Comparison of ENCODE assay signal across 15 cellular contexts in genomic region chr5:72154076-72154756, GRCh38. TPM values are rescaled to one million over a fixed set of nuclear protein-coding genes. Genes with fewer than 3 reads are reported as not detected.
DNase-seq lines count a peak whose midpoint lies in the region; ATAC-seq and TF ChIP-seq lines count a peak whose summit lies in the region.
"Had no signal": no experiment of that assay in that cellular context is flagged by ENCODE, and none has a peak within 500 bp of the region (broad histone marks: within the 10 kb centered on the region; RNA-seq: fewer than 3 reads in every experiment).

No MANE protein-coding gene starts in this region.

- no peak for TF ChIP-seq EP300 in stomach (IDR thresholded peaks at IDR 0.05)

- TF ChIP-seq CTCF in body of pancreas (IDR thresholded peaks at IDR 0.05) (no peak), left ventricle myocardium inferior (IDR thresholded peaks at IDR 0.05; ENCODE audit: borderline replicate concordance) (no peak), stomach (IDR thresholded peaks at IDR 0.05) (no peak), GM13976 (IDR thresholded peaks at IDR 0.05; ENCODE audit: borderline replicate concordance, control extremely low read depth, extremely low read depth, insufficient read depth, missing control alignments) (no peak)

- no peaks in the 10 kb centered on the region for H3K36me3 ChIP-seq in body of pancreas (replicated peaks in 1 of 2; ENCODE audit: insufficient read depth in 1 of 2, low read depth in 2 of 2)
- peaks cover under 1% of the 10 kb centered on the region for H3K36me3 ChIP-seq in left ventricle myocardium inferior
- H3K36me3 ChIP-seq in stomach: no peaks in the 10 kb centered on the region

- ATAC-seq in body of pancreas (no peak), HG03139 (IDR thresholded peaks at IDR 0.05; ENCODE audit: unreplicated experiment) (no peak)
- ATAC-seq: effector memory CD8-positive, alpha-beta T cell; stimulated activated naive CD8-positive, alpha-beta T cell treated with anti-CD3 and anti-CD28 coated beads, Interleukin-15, Interleukin-2, amounts not matched to agents 100 U/mL and 50 U/mL, for 24 hours had no signal

- H3K27ac ChIP-seq in body of pancreas (no peak overlapping the region), left ventricle myocardium inferior (replicated peaks) (peak overlapping the region; percentile 67), stomach (peak overlapping the region in 4 of 5 donors; percentile 35 to 77 (median 63))
- H3K27ac ChIP-seq: BLaER1 treated with 17β-estradiol and CSF1 and Interleukin-3, amounts not matched to agents 10 nM and 100 nM had no signal

- H3K4me3 ChIP-seq in body of pancreas: no peak overlapping the region
- no peak overlapping the region for H3K4me3 ChIP-seq in left ventricle myocardium inferior
- H3K4me3 ChIP-seq in stomach: no peak overlapping the region
- H3K4me3 ChIP-seq: BLaER1 treated with 17β-estradiol and CSF1 and Interleukin-3, amounts not matched to agents 10 nM and 100 nM had no signal

- peak; percentile 81 for DNase-seq in M059J (ENCODE audit: low read depth)
- peak in 3 of 4 donors; percentile 28 to 56 (median 48) for DNase-seq in body of pancreas
- DNase-seq in left ventricle myocardium inferior: peak; percentile 41
- DNase-seq in stomach: peak; percentile 29
- no peak for DNase-seq in MV-4-11 (lab: John Stamatoyannopoulos, UW)
- no peak for DNase-seq in GM13976 (ENCODE audit: low spot score)
- no peak for DNase-seq in NCI-H774 (lab: John Stamatoyannopoulos, UW)
- DNase-seq: activated effector memory CD4-positive, alpha-beta T cell treated with Interleukin-2 at 50 U/mL for 16 hours; DND-41; effector memory CD8-positive, alpha-beta T cell; foreskin melanocyte; OCI-M1; stimulated activated naive CD8-positive, alpha-beta T cell treated with anti-CD3 and anti-CD28 coated beads, Interleukin-15, Interleukin-2, amounts not matched to agents 100 U/mL and 50 U/mL, for 24 hours had no signal

- 63 to 71% methylated on average over 5 of the region's 5 CpGs for WGBS in body of pancreas, 2 donors
- WGBS in stomach, 5 donors: 58 to 78% (median 61%) methylated on average over 5 of the region's 5 CpGs

- intact Hi-C loops in body of pancreas (cut with DNase I): no loop called here
- intact Hi-C loops in left ventricle myocardium inferior (cut with micrococcal nuclease): no loop called here
- intact Hi-C loops in stomach (cut with DNase I; ENCODE audit: low total_unique reads): no loop called here

- in situ Hi-C loops in GM13976 (cut with MboI; ENCODE audit: low sequenced_read_pairs, unreplicated experiment): no loop called here

- TF ChIP-seq POLR2A in body of pancreas (IDR thresholded peaks at IDR 0.05) (no peak), stomach (IDR thresholded peaks at IDR 0.05) (no peak)

- H3K27me3 ChIP-seq in body of pancreas (no peaks in the 10 kb centered on the region), left ventricle myocardium inferior (ENCODE audit: low read depth) (no peaks in the 10 kb centered on the region), stomach (no peaks in the 10 kb centered on the region)
- H3K27me3 ChIP-seq: BLaER1 treated with 17β-estradiol and CSF1 and Interleukin-3, amounts not matched to agents 10 nM and 100 nM had no signal

- H3K4me1 ChIP-seq in body of pancreas (peaks cover 6% of the 10 kb centered on the region), left ventricle myocardium inferior (peaks cover 83% of the 10 kb centered on the region), stomach (peaks cover 4 to 91% (median 43%) of the 10 kb centered on the region in 4 donors)

- peaks cover 0 to 2% (median 0%) of the 10 kb centered on the region in 3 donors for H3K9me3 ChIP-seq in body of pancreas
- no peaks in the 10 kb centered on the region for H3K9me3 ChIP-seq in left ventricle myocardium inferior (replicated peaks)
- H3K9me3 ChIP-seq in stomach: no peaks in the 10 kb centered on the region
- H3K9me3 ChIP-seq: BLaER1 treated with 17β-estradiol and CSF1 and Interleukin-3, amounts not matched to agents 10 nM and 100 nM had no signal

RNA-seq across cellular contexts. Expression of gene MAP1B, which starts 46.9 kb away (rescaled TPM):
- 124 and 200 TPM in 2 replicates for total RNA-seq in M059J (2014; rRNA removed; shearing (Covaris generic))
- total RNA-seq in body of pancreas: 10 to 100 TPM; 30.4 to 69.9 TPM
- 73.2 TPM for total RNA-seq in left ventricle myocardium inferior
- total RNA-seq in stomach: 100 to 1,000 TPM in 2 of 5 donors, 10 to 100 TPM in 3; 10.4 to 985 (median 98.6) TPM
- polyA plus RNA-seq in stomach: 1 to 10 TPM; 2.1 to 3.1 (median 2.4) TPM

Comparison
In these comparisons a context has a peak if more than half of its experiments do, and no peak if none do; other contexts are left out.
1. DNase-seq: peak in M059J (single experiment), body of pancreas (3 of 4), left ventricle myocardium inferior (single experiment) and stomach (single experiment); none in MV-4-11 (single experiment), GM13976 (single experiment) and NCI-H774 (single experiment).
2. H3K27ac ChIP-seq: peak in left ventricle myocardium inferior (single experiment) and stomach (4 of 5); none in body of pancreas (0 of 4).